Comparison of ENCODE assay signal across 23 cellular contexts in the genomic region with DNA sequence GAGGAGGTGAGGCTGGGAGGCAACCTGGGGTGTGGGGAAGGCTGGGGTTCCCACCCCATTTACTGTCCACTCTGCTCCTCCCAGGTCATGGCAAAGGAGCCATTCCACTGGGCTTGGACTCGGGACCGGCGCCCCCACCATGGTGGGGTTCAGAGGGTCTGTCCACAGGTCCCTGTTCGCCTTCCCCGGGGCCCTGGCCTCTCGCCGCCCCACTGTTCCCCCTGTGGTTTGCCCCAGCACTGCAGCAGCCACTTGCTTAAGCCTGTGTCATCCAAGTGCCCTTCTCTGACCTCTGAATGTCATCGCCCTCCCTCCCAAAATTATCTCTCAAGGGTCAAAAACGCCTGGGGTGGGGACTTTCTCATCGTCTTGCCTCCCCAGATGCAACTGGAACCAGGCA. TPM values are rescaled to one million over a fixed set of nuclear protein-coding genes. Genes with fewer than 3 reads are reported as not detected.
DNase-seq lines count a peak whose midpoint lies in the region; ATAC-seq, FAIRE-seq and TF ChIP-seq lines count a peak whose summit lies in the region.
"Had no signal": no experiment of that assay in that cellular context is flagged by ENCODE, and none has a peak within 500 bp of the region (broad histone marks: within the 10 kb centered on the region; RNA-seq: fewer than 3 reads in every experiment).

No MANE protein-coding gene starts in this region.

- H3K4me3 ChIP-seq in left ventricle myocardium inferior: no peak overlapping the region
- H3K4me3 ChIP-seq in K562: no peak overlapping the region
- no peak overlapping the region for H3K4me3 ChIP-seq in spleen
- H3K4me3 ChIP-seq in prostate gland: no peak overlapping the region
- H3K4me3 ChIP-seq: BLaER1 treated with 17β-estradiol and CSF1 and Interleukin-3, amounts not matched to agents 10 nM and 100 nM had no signal

- H3K9me3 ChIP-seq in left ventricle myocardium inferior (replicated peaks) (no peaks in the 10 kb centered on the region), K562 (replicated peaks; ENCODE audit: control insufficient read depth, insufficient read depth, low read depth, low read length) (no peaks in the 10 kb centered on the region), spleen (no peaks in the 10 kb centered on the region), prostate gland (no peaks in the 10 kb centered on the region)
- H3K9me3 ChIP-seq: BLaER1 treated with 17β-estradiol and CSF1 and Interleukin-3, amounts not matched to agents 10 nM and 100 nM had no signal

- H3K9me1 ChIP-seq in K562 (ENCODE audit: control insufficient read depth, insufficient read depth, low read length): no peaks in the 10 kb centered on the region

- peaks cover 10 to 12% of the 10 kb centered on the region in 2 donors for H3K4me1 Mint-ChIP-seq in natural killer cell treated with Interleukin-12 subunit alpha and Interleukin-12 subunit beta and Interleukin-15 and Interleukin-18, amount 100 ng/mL, for 72 hours (ENCODE audit: low read depth in 2 of 2)

- H3K9me3 Mint-ChIP-seq in natural killer cell treated with Interleukin-12 subunit alpha and Interleukin-12 subunit beta and Interleukin-15 and Interleukin-18, amount 100 ng/mL, for 72 hours: no peaks in the 10 kb centered on the region
- H3K9me3 Mint-ChIP-seq: CD8-positive, alpha-beta T cell had no signal

- no peaks in the 10 kb centered on the region for H3K27me3 Mint-ChIP-seq in natural killer cell treated with Interleukin-12 subunit alpha and Interleukin-12 subunit beta and Interleukin-15 and Interleukin-18, amount 100 ng/mL, for 72 hours

- TF ChIP-seq CTCF in left ventricle myocardium inferior (IDR thresholded peaks at IDR 0.05; ENCODE audit: borderline replicate concordance) (no peak), K562 (IDR thresholded peaks at IDR 0.05 in 2 of 3, conservative IDR thresholded peaks at IDR 0.05 in 1 of 3; ENCODE audit: insufficient read depth in 2 of 3, low read depth in 1 of 3, low read length in 3 of 3) (peak in 2 of 3 experiments; percentile 14 to 36; a peak in 1 of 6 replicates), spleen (IDR thresholded peaks at IDR 0.05 in 8 of 11, conservative IDR thresholded peaks at IDR 0.05 in 3 of 11) (no peak), prostate gland (IDR thresholded peaks at IDR 0.05) (no peak)

- peaks cover 6% of the 10 kb centered on the region; the same call in 1 of the 3 replicates for H3K79me2 ChIP-seq in K562 (ENCODE audit: control insufficient read depth, insufficient read depth, low read length)

- H3K27ac Mint-ChIP-seq in natural killer cell treated with Interleukin-12 subunit alpha and Interleukin-12 subunit beta and Interleukin-15 and Interleukin-18, amount 100 ng/mL, for 72 hours: no peak overlapping the region
- H3K27ac Mint-ChIP-seq: CD8-positive, alpha-beta T cell had no signal

- peak; percentile 39 for ATAC-seq in Right ventricle myocardium superior (ENCODE audit: poor library complexity)
- no peak for ATAC-seq in K562
- ATAC-seq in left lobe of liver: no peak
- no peak for ATAC-seq in natural killer cell treated with Interleukin-12 subunit alpha and Interleukin-12 subunit beta and Interleukin-15 and Interleukin-18, amount 100 ng/mL, for 72 hours
- no peak for ATAC-seq in esophagus mucosa
- ATAC-seq: CD8-positive, alpha-beta T cell; Panc1 had no signal

- H3K27ac ChIP-seq in left ventricle myocardium inferior (replicated peaks): no peak overlapping the region
- no peak overlapping the region; the same call in 2 of the 3 replicates for H3K27ac ChIP-seq in K562 (ENCODE audit: extremely low read depth, low read depth, low read length)
- H3K27ac ChIP-seq in spleen: no peak overlapping the region
- H3K27ac ChIP-seq in prostate gland: no peak overlapping the region
- H3K27ac ChIP-seq: BLaER1 treated with 17β-estradiol and CSF1 and Interleukin-3, amounts not matched to agents 10 nM and 100 nM had no signal

- no peaks in the 10 kb centered on the region for H3K36me3 Mint-ChIP-seq in natural killer cell treated with Interleukin-12 subunit alpha and Interleukin-12 subunit beta and Interleukin-15 and Interleukin-18, amount 100 ng/mL, for 72 hours
- H3K36me3 Mint-ChIP-seq: CD8-positive, alpha-beta T cell had no signal

- H3K27me3 ChIP-seq in left ventricle myocardium inferior (ENCODE audit: low read depth): no peaks in the 10 kb centered on the region
- H3K27me3 ChIP-seq in K562 (ENCODE audit: control insufficient read depth in 2 of 2, insufficient read depth in 2 of 2, low read length in 2 of 2): no peaks in the 10 kb centered on the region; a peak in 1 of 5 replicates
- H3K27me3 ChIP-seq in spleen (replicated peaks in 1 of 7): no peaks in the 10 kb centered on the region
- H3K27me3 ChIP-seq in prostate gland (replicated peaks; ENCODE audit: insufficient read depth): no peaks in the 10 kb centered on the region
- H3K27me3 ChIP-seq: BLaER1 treated with 17β-estradiol and CSF1 and Interleukin-3, amounts not matched to agents 10 nM and 100 nM had no signal

- CTCF ChIA-PET in K562 (lab: Yijun Ruan, JAX; ENCODE audit: low intra/inter-chr PET ratio): no interaction called here

- H3K36me3 ChIP-seq in left ventricle myocardium inferior: no peaks in the 10 kb centered on the region
- H3K36me3 ChIP-seq in K562 (ENCODE audit: control insufficient read depth, insufficient read depth, low read length): no peaks in the 10 kb centered on the region
- no peaks in the 10 kb centered on the region for H3K36me3 ChIP-seq in spleen
- H3K36me3 ChIP-seq in prostate gland: no peaks in the 10 kb centered on the region
- H3K36me3 ChIP-seq: BLaER1 treated with 17β-estradiol and CSF1 and Interleukin-3, amounts not matched to agents 10 nM and 100 nM had no signal

- no TSS peak for BruUV-seq in K562 (replicated peaks; lab: Mats Ljungman, UMichigan)

- no peak for FAIRE-seq in K562 (lab: Jason Lieb, UNC)
- FAIRE-seq: GM18507 had no signal

- POLR2A ChIA-PET in K562 (lab: Yijun Ruan, JAX): interaction anchor here (0.6 to 5.9 kb wide), 5 partner anchors 8 to 178 kb away, joined by 3 to 90 read pairs (median 4); partner anchors contain the start of genes CAPN1 and ZNHIT2

- H3K4me1 ChIP-seq in left ventricle myocardium inferior: no peaks in the 10 kb centered on the region
- peaks cover 47 to 50% of the 10 kb centered on the region in 2 experiments for H3K4me1 ChIP-seq in K562 (replicated peaks in 1 of 2; ENCODE audit: control insufficient read depth in 2 of 2, insufficient read depth in 2 of 2, low read length in 2 of 2)
- H3K4me1 ChIP-seq in spleen: peaks cover 0 to 16% (median 6%) of the 10 kb centered on the region in 6 donors
- no peaks in the 10 kb centered on the region for H3K4me1 ChIP-seq in prostate gland (replicated peaks)

- no peak overlapping the region for H2AFZ ChIP-seq in K562 (ENCODE audit: low read depth, low read length)

- TF ChIP-seq POLR2A in K562 (conservative IDR thresholded peaks at IDR 0.05): no peak
- TF ChIP-seq POLR2A in spleen (IDR thresholded peaks at IDR 0.05): no peak
- no peak for TF ChIP-seq POLR2A in prostate gland (IDR thresholded peaks at IDR 0.05)

- DNase-seq in Right ventricle myocardium superior (no peak), left ventricle myocardium inferior (no peak), K562 (ENCODE audit: extremely low read depth in 1 of 4, low spot score in 3 of 4) (peak in 1 of 4 experiments; percentile 37), left lobe of liver (ENCODE audit: low spot score) (peak; percentile 42), spleen (peak; percentile 41), prostate gland (ENCODE audit: low spot score) (no peak)
- no peak for DNase-seq in natural killer cell treated with Interleukin-12 subunit alpha and Interleukin-12 subunit beta and Interleukin-15 and Interleukin-18, amount 100 ng/mL, for 72 hours (ENCODE audit: low spot score)
- DNase-seq: 8988T; CD8-positive, alpha-beta T cell; DND-41; GOT3; IMR-90; NCI-H1105; NCI-H1694; NCI-H2081 treated with DMSO at 0.1 percent for 48 hours; NCI-H2171 treated with DMSO at 0.1 percent for 48 hours; NCI-H524 treated with DMSO at 0.1 percent for 48 hours; NCI-H82 had no signal

- no peak for TF ChIP-seq EP300 in K562 (IDR thresholded peaks at IDR 0.05; ENCODE audit: low read length)

- TF ChIP-seq RAD21 in K562 (CRISPR knock-in tag; conservative IDR thresholded peaks at IDR 0.05 in 1 of 2, IDR thresholded peaks at IDR 0.05 in 1 of 2): no peak

- peak overlapping the region; percentile 17; the same call in 1 of the 2 replicates for H3K4me2 ChIP-seq in K562 (ENCODE audit: insufficient read depth, low read length)
- H3K4me2 ChIP-seq: BLaER1 treated with 17β-estradiol and CSF1 and Interleukin-3, amounts not matched to agents 10 nM and 100 nM had no signal

- no peak overlapping the region for H3K4me3 Mint-ChIP-seq in natural killer cell treated with Interleukin-12 subunit alpha and Interleukin-12 subunit beta and Interleukin-15 and Interleukin-18, amount 100 ng/mL, for 72 hours
- H3K4me3 Mint-ChIP-seq: CD8-positive, alpha-beta T cell had no signal

- whole genome bisulfite sequencing in K562 (ENCODE audit: insufficient coverage, low coverage, missing lambda C conversion rate): 55% methylated on average over 10 of the region's 10 CpGs
- 85 to 96% (median 89%) methylated on average over 9 to 10 of the region's 10 CpGs for WGBS in spleen, 5 donors
- 89% methylated on average over 10 of the region's 10 CpGs for WGBS in prostate gland

- peak overlapping the region in 1 of 2 experiments; percentile 83; a peak in 3 of 4 replicates for H3K9ac ChIP-seq in K562 (ENCODE audit: insufficient read depth in 1 of 2, low read depth in 2 of 2, low read length in 2 of 2)
- H3K9ac ChIP-seq: BLaER1 treated with 17β-estradiol and CSF1 and Interleukin-3, amounts not matched to agents 10 nM and 100 nM had no signal

- H4K20me1 ChIP-seq in K562 (replicated peaks; ENCODE audit: control insufficient read depth, insufficient read depth, low read length): no peaks in the 10 kb centered on the region
- H4K20me1 ChIP-seq: BLaER1 treated with 17β-estradiol and CSF1 and Interleukin-3, amounts not matched to agents 10 nM and 100 nM had no signal

- intact Hi-C loops in Right ventricle myocardium superior (cut with DNase I): no loop called here
- intact Hi-C loops in left ventricle myocardium inferior (cut with micrococcal nuclease): no loop called here
- intact Hi-C loops in K562 (cut with micrococcal nuclease): no loop called here
- intact Hi-C loops in spleen (cut with DNase I; ENCODE audit: low total_unique reads): no loop called here
- intact Hi-C loops in prostate gland (cut with DNase I): no loop called here

- in situ Hi-C loops in K562 (cut with MboI): no loop called here

RNA-seq across cellular contexts. Expression of gene SPDYC, which starts 2.6 kb away (rescaled TPM):
- total RNA-seq in Right ventricle myocardium superior (not detected), left ventricle myocardium inferior (not detected), K562 (2014; rRNA removed) (11.2 and 11.3 TPM in 2 replicates), K562 (2014; rRNA removed; fragmentation: Illumina TruSeq; extraction: Trizol) (5.8 and 6.1 TPM in 2 replicates), K562 (2015; rRNA removed; fragmentation: Illumina TruSeq; extraction: Trizol) (6.6 and 7.3 TPM in 2 replicates), K562 (2021) (15.1 and 15.9 TPM in 2 replicates), left lobe of liver (1.2 TPM), spleen (not detected), esophagus mucosa (not detected), prostate gland (not detected)
- total RNA-seq in K562 (2011; cell fraction: chromatin; rRNA removed; ENCODE audit: low replicate concordance): 3.3 and 7.2 TPM in 2 replicates
- total RNA-seq in K562 (2011; cell fraction: nucleolus; rRNA removed): 10.7 and 13.8 TPM in 2 replicates
- total RNA-seq in K562 (2011; cell fraction: nucleoplasm; rRNA removed): 7.4 and 10.0 TPM in 2 replicates
- polyA plus RNA-seq in K562 (2011; rRNA removed) (4.8 and 11.7 TPM in 2 replicates), K562 (2014; fragmentation: Illumina TruSeq; extraction: Trizol) (18.5 and 18.8 TPM in 2 replicates), K562 (2014; fragmentation: Nextera tagmentation; extraction: Ambion mirVana) (1 to 10 TPM; 4.4 to 9.2 TPM), K562 (2014; rRNA removed) (14.0 and 15.6 TPM in 2 replicates), spleen (under 1 TPM in 1 of 3 donors, not detected in 2; 0.11 TPM)
- polyA plus RNA-seq in K562 (2011; cell fraction: cytosol; rRNA removed): 10.3 and 15.8 TPM in 2 replicates
- polyA plus RNA-seq in K562 (2011; cell fraction: nucleus; rRNA removed): 26.3 and 27.0 TPM in 2 replicates
- 16.9 and 34.8 TPM in 2 replicates for polyA plus RNA-seq in K562 (2012)
- 2.2 and 2.3 TPM in 2 replicates for polyA minus RNA-seq in K562 (2011; rRNA and poly(A)+ RNA removed)
- 4.1 and 5.1 TPM in 2 replicates for polyA minus RNA-seq in K562 (2011; cell fraction: cytosol; rRNA and poly(A)+ RNA removed)
- 2.0 and 3.9 TPM in 2 replicates for polyA minus RNA-seq in K562 (2011; cell fraction: nucleus; rRNA and poly(A)+ RNA removed)
- not detected for total RNA-seq in natural killer cell treated with Interleukin-12 subunit alpha and Interleukin-12 subunit beta and Interleukin-15 and Interleukin-18, amount 100 ng/mL, for 72 hours
- total RNA-seq: CD8-positive, alpha-beta T cell; IMR-90; SK-MEL-5 had no signal
- polyA plus RNA-seq: IMR-90 had no signal

RNA-seq across cellular contexts. Expression of gene CAPN1, which starts 9.1 kb away (rescaled TPM):
- total RNA-seq in Right ventricle myocardium superior: 66.9 TPM
- 74.6 TPM for total RNA-seq in left ventricle myocardium inferior
- total RNA-seq in K562 (2011; cell fraction: chromatin; rRNA removed; ENCODE audit: low replicate concordance): 216 and 541 TPM in 2 replicates
- total RNA-seq in K562 (2011; cell fraction: nucleolus; rRNA removed): 238 and 253 TPM in 2 replicates
- 194 and 215 TPM in 2 replicates for total RNA-seq in K562 (2011; cell fraction: nucleoplasm; rRNA removed)
- total RNA-seq in K562 (2014; rRNA removed): 112 and 116 TPM in 2 replicates
- 21.7 and 24.8 TPM in 2 replicates for total RNA-seq in K562 (2014; rRNA removed; fragmentation: Illumina TruSeq; extraction: Trizol)
- 51.5 and 52.2 TPM in 2 replicates for total RNA-seq in K562 (2015; rRNA removed; fragmentation: Illumina TruSeq; extraction: Trizol)
- 195 and 199 TPM in 2 replicates for total RNA-seq in K562 (2021)
- polyA plus RNA-seq in K562 (2011; rRNA removed): 61.6 and 138 TPM in 2 replicates
- polyA plus RNA-seq in K562 (2011; cell fraction: cytosol; rRNA removed): 70.1 and 167 TPM in 2 replicates
- 212 and 301 TPM in 2 replicates for polyA plus RNA-seq in K562 (2011; cell fraction: nucleus; rRNA removed)
- polyA plus RNA-seq in K562 (2012): 106 and 148 TPM in 2 replicates
- 143 and 183 TPM in 2 replicates for polyA plus RNA-seq in K562 (2014; fragmentation: Illumina TruSeq; extraction: Trizol)
- polyA plus RNA-seq in K562 (2014; fragmentation: Nextera tagmentation; extraction: Ambion mirVana): 1 to 10 TPM; 3.5 to 6.0 TPM
- 112 and 133 TPM in 2 replicates for polyA plus RNA-seq in K562 (2014; rRNA removed)
- polyA minus RNA-seq in K562 (2011; rRNA and poly(A)+ RNA removed): 53.1 and 54.9 TPM in 2 replicates
- 100 and 118 TPM in 2 replicates for polyA minus RNA-seq in K562 (2011; cell fraction: cytosol; rRNA and poly(A)+ RNA removed)
- polyA minus RNA-seq in K562 (2011; cell fraction: nucleus; rRNA and poly(A)+ RNA removed): 61.7 and 93.0 TPM in 2 replicates
- total RNA-seq in left lobe of liver: 81.0 TPM
- 100 to 1,000 TPM; 135 to 203 (median 161) TPM for total RNA-seq in spleen
- 100 to 1,000 TPM in 1 of 3 donors, 10 to 100 TPM in 2; 61.6 to 111 (median 73.3) TPM for polyA plus RNA-seq in spleen
- total RNA-seq in natural killer cell treated with Interleukin-12 subunit alpha and Interleukin-12 subunit beta and Interleukin-15 and Interleukin-18, amount 100 ng/mL, for 72 hours: 100 to 1,000 TPM; 141 to 146 TPM
- total RNA-seq in esophagus mucosa: 510 TPM
- total RNA-seq in prostate gland: 100 to 1,000 TPM; 215 to 374 TPM

RNA-seq across cellular contexts. Expression of gene SYVN1, which starts 38.3 kb away (rescaled TPM):
- total RNA-seq in Right ventricle myocardium superior: 29.9 TPM
- 25.6 TPM for total RNA-seq in left ventricle myocardium inferior
- total RNA-seq in K562 (2011; cell fraction: chromatin; rRNA removed; ENCODE audit: low replicate concordance): 160 and 411 TPM in 2 replicates
- 212 and 239 TPM in 2 replicates for total RNA-seq in K562 (2011; cell fraction: nucleolus; rRNA removed)
- 199 and 204 TPM in 2 replicates for total RNA-seq in K562 (2011; cell fraction: nucleoplasm; rRNA removed)
- 9.9 and 10.7 TPM in 2 replicates for total RNA-seq in K562 (2014; rRNA removed)
- total RNA-seq in K562 (2014; rRNA removed; fragmentation: Illumina TruSeq; extraction: Trizol): 7.3 and 9.8 TPM in 2 replicates
- 8.0 and 8.7 TPM in 2 replicates for total RNA-seq in K562 (2015; rRNA removed; fragmentation: Illumina TruSeq; extraction: Trizol)
- 42.7 and 47.4 TPM in 2 replicates for total RNA-seq in K562 (2021)
- polyA plus RNA-seq in K562 (2011; rRNA removed): 13.1 and 36.5 TPM in 2 replicates
- polyA plus RNA-seq in K562 (2011; cell fraction: cytosol; rRNA removed): 20.0 and 43.0 TPM in 2 replicates
- polyA plus RNA-seq in K562 (2011; cell fraction: nucleus; rRNA removed): 131 and 155 TPM in 2 replicates
- 34.0 and 57.6 TPM in 2 replicates for polyA plus RNA-seq in K562 (2012)
- polyA plus RNA-seq in K562 (2014; fragmentation: Illumina TruSeq; extraction: Trizol): 38.5 and 40.1 TPM in 2 replicates
- under 1 TPM; 0.41 to 0.63 TPM for polyA plus RNA-seq in K562 (2014; fragmentation: Nextera tagmentation; extraction: Ambion mirVana)
- 19.1 and 19.3 TPM in 2 replicates for polyA plus RNA-seq in K562 (2014; rRNA removed)
- 62.5 and 65.5 TPM in 2 replicates for polyA minus RNA-seq in K562 (2011; rRNA and poly(A)+ RNA removed)
- 37.2 and 49.5 TPM in 2 replicates for polyA minus RNA-seq in K562 (2011; cell fraction: cytosol; rRNA and poly(A)+ RNA removed)
- 49.5 and 75.9 TPM in 2 replicates for polyA minus RNA-seq in K562 (2011; cell fraction: nucleus; rRNA and poly(A)+ RNA removed)
- 110 TPM for total RNA-seq in left lobe of liver
- 100 to 1,000 TPM in 5 of 7 donors, 10 to 100 TPM in 2; 90.9 to 152 (median 110) TPM for total RNA-seq in spleen
- polyA plus RNA-seq in spleen: 10 to 100 TPM; 35.1 to 62.8 (median 53.6) TPM
- 10 to 100 TPM; 78.8 to 80.1 TPM for total RNA-seq in natural killer cell treated with Interleukin-12 subunit alpha and Interleukin-12 subunit beta and Interleukin-15 and Interleukin-18, amount 100 ng/mL, for 72 hours
- total RNA-seq in esophagus mucosa: 28.1 TPM
- total RNA-seq in prostate gland: 100 to 1,000 TPM in 1 of 2 donors, 10 to 100 TPM in 1; 89.7 to 108 TPM

RNA-seq across cellular contexts. Expression of gene MRPL49, which starts 50.5 kb away (rescaled TPM):
- 33.5 TPM for total RNA-seq in Right ventricle myocardium superior
- total RNA-seq in left ventricle myocardium inferior: 32.1 TPM
- 22.2 and 52.3 TPM in 2 replicates for total RNA-seq in K562 (2011; cell fraction: chromatin; rRNA removed; ENCODE audit: low replicate concordance)
- total RNA-seq in K562 (2011; cell fraction: nucleolus; rRNA removed): 45.3 and 47.5 TPM in 2 replicates
- 43.8 and 56.6 TPM in 2 replicates for total RNA-seq in K562 (2011; cell fraction: nucleoplasm; rRNA removed)
- 129 and 180 TPM in 2 replicates for total RNA-seq in K562 (2014; rRNA removed)
- total RNA-seq in K562 (2014; rRNA removed; fragmentation: Illumina TruSeq; extraction: Trizol): 65.5 and 74.3 TPM in 2 replicates
- total RNA-seq in K562 (2015; rRNA removed; fragmentation: Illumina TruSeq; extraction: Trizol): 78.2 and 83.1 TPM in 2 replicates
- 86.8 and 88.5 TPM in 2 replicates for total RNA-seq in K562 (2021)
- 96.1 and 97.2 TPM in 2 replicates for polyA plus RNA-seq in K562 (2011; rRNA removed)
- polyA plus RNA-seq in K562 (2011; cell fraction: cytosol; rRNA removed): 145 and 172 TPM in 2 replicates
- 33.4 and 33.6 TPM in 2 replicates for polyA plus RNA-seq in K562 (2011; cell fraction: nucleus; rRNA removed)
- 67.5 and 83.2 TPM in 2 replicates for polyA plus RNA-seq in K562 (2012)
- polyA plus RNA-seq in K562 (2014; fragmentation: Illumina TruSeq; extraction: Trizol): 123 and 127 TPM in 2 replicates
- polyA plus RNA-seq in K562 (2014; fragmentation: Nextera tagmentation; extraction: Ambion mirVana): 100 to 1,000 TPM in 1 of 2 experiments, 10 to 100 TPM in 1; 76.2 to 132 TPM
- polyA plus RNA-seq in K562 (2014; rRNA removed): 91.2 and 112 TPM in 2 replicates
- polyA minus RNA-seq in K562 (2011; rRNA and poly(A)+ RNA removed): 44.7 and 62.6 TPM in 2 replicates
- polyA minus RNA-seq in K562 (2011; cell fraction: cytosol; rRNA and poly(A)+ RNA removed): 33.6 and 45.3 TPM in 2 replicates
- 14.1 and 19.7 TPM in 2 replicates for polyA minus RNA-seq in K562 (2011; cell fraction: nucleus; rRNA and poly(A)+ RNA removed)
- total RNA-seq in left lobe of liver: 31.3 TPM
- 10 to 100 TPM; 31.9 to 51.2 (median 40.8) TPM for total RNA-seq in spleen
- polyA plus RNA-seq in spleen: 10 to 100 TPM; 20.0 to 42.4 (median 30.8) TPM
- total RNA-seq in natural killer cell treated with Interleukin-12 subunit alpha and Interleukin-12 subunit beta and Interleukin-15 and Interleukin-18, amount 100 ng/mL, for 72 hours: 10 to 100 TPM; 77.8 to 80.4 TPM
- total RNA-seq in esophagus mucosa: 63.9 TPM
- total RNA-seq in prostate gland: 100 to 1,000 TPM in 1 of 2 donors, 10 to 100 TPM in 1; 99.9 to 113 TPM

RNA-seq across cellular contexts. Expression of gene FAU, which starts 50.7 kb away (rescaled TPM):
- total RNA-seq in Right ventricle myocardium superior (666 TPM), left ventricle myocardium inferior (629 TPM), K562 (2014; rRNA removed) (1,447 and 1,737 TPM in 2 replicates), K562 (2014; rRNA removed; fragmentation: Illumina TruSeq; extraction: Trizol) (702 and 715 TPM in 2 replicates), K562 (2015; rRNA removed; fragmentation: Illumina TruSeq; extraction: Trizol) (990 and 995 TPM in 2 replicates), K562 (2021) (1,380 and 1,521 TPM in 2 replicates), left lobe of liver (430 TPM), spleen (1,000 to 10,000 TPM in 1 of 7 donors, 100 to 1,000 TPM in 6; 528 to 1,008 (median 809) TPM), esophagus mucosa (758 TPM), prostate gland (100 to 1,000 TPM; 654 to 691 TPM)
- total RNA-seq in K562 (2011; cell fraction: chromatin; rRNA removed; ENCODE audit: low replicate concordance): 85.1 and 161 TPM in 2 replicates
- 307 and 365 TPM in 2 replicates for total RNA-seq in K562 (2011; cell fraction: nucleolus; rRNA removed)
- 257 and 358 TPM in 2 replicates for total RNA-seq in K562 (2011; cell fraction: nucleoplasm; rRNA removed)
- polyA plus RNA-seq in K562 (2011; rRNA removed) (562 and 568 TPM in 2 replicates), K562 (2014; fragmentation: Illumina TruSeq; extraction: Trizol) (942 and 1,036 TPM in 2 replicates), K562 (2014; fragmentation: Nextera tagmentation; extraction: Ambion mirVana) (100 to 1,000 TPM; 433 to 575 TPM), K562 (2014; rRNA removed) (1,498 and 1,827 TPM in 2 replicates), spleen (1,000 to 10,000 TPM; 1,501 to 2,170 (median 2,090) TPM)
- polyA plus RNA-seq in K562 (2011; cell fraction: cytosol; rRNA removed): 741 and 1,178 TPM in 2 replicates
- 380 and 503 TPM in 2 replicates for polyA plus RNA-seq in K562 (2011; cell fraction: nucleus; rRNA removed)
- 1,837 and 2,123 TPM in 2 replicates for polyA plus RNA-seq in K562 (2012)
- 236 and 263 TPM in 2 replicates for polyA minus RNA-seq in K562 (2011; rRNA and poly(A)+ RNA removed)
- polyA minus RNA-seq in K562 (2011; cell fraction: cytosol; rRNA and poly(A)+ RNA removed): 352 and 386 TPM in 2 replicates
- polyA minus RNA-seq in K562 (2011; cell fraction: nucleus; rRNA and poly(A)+ RNA removed): 98.0 and 181 TPM in 2 replicates
- 100 to 1,000 TPM; 681 to 986 TPM for total RNA-seq in natural killer cell treated with Interleukin-12 subunit alpha and Interleukin-12 subunit beta and Interleukin-15 and Interleukin-18, amount 100 ng/mL, for 72 hours

Comparison
In these comparisons a context has a peak if more than half of its experiments do, and no peak if none do; other contexts are left out.
1. DNase-seq: peak in left lobe of liver (single experiment) and spleen (single experiment); none in Right ventricle myocardium superior (single experiment), left ventricle myocardium inferior (single experiment), natural killer cell treated with Interleukin-12 subunit alpha and Interleukin-12 subunit beta and Interleukin-15 and Interleukin-18, amount 100 ng/mL, for 72 hours (single experiment) and prostate gland (single experiment).
2. CTCF ChIP-seq: peak in K562 (2 of 3); none in left ventricle myocardium inferior (single experiment), spleen (0 of 11) and prostate gland (0 of 4).